In the genomic region with DNA sequence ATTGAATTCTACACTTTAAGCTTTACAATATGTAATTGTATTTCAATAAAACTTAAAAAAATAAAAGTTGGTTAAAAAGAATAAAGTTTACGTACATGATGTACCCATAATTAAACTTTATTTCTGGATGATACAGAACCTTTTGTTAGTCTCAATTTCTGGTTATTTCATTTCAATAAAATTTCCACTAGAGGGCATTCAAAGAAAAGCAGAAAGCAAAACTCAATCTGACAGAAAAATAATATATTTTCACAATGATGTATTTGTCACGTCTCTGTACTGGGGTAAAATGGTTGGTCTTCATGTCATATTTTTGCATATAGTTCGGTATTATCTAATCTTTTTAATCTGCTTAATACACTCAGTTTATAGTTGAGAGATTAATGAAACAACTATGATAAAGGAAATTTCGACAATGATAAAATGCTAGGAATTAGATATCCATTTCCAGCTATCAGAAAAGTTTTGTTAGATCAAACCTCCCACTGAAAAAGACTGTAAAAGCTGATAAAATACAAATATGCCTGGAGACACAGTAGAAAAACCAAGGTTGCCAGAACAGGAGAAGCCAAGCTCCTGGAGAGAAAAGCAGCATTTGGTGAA, we compare ENCODE assay signal across 11 cellular contexts.
DNase-seq lines count a peak whose midpoint lies in the region; ATAC-seq and TF ChIP-seq lines count a peak whose summit lies in the region.
"Had no signal": no experiment of that assay in that cellular context is flagged by ENCODE, and none has a peak within 500 bp of the region (broad histone marks: within the 10 kb centered on the region; RNA-seq: fewer than 3 reads in every experiment).

No MANE protein-coding gene starts in this region.

- H3K4me3 ChIP-seq in retinal pigment epithelial cell (ENCODE audit: low read length): no peak overlapping the region

- ATAC-seq in HG03457 (IDR thresholded peaks at IDR 0.05; ENCODE audit: unreplicated experiment): no peak

- no peaks in the 10 kb centered on the region for H3K36me3 Mint-ChIP-seq in T-helper 2 cell treated with Interferon-gamma antibody and Interleukin-4, amounts not matched to agents 5 μg/mL and 100 μg/mL, for 36 hours (ENCODE audit: low read depth)
- H3K36me3 Mint-ChIP-seq: CD4-positive, CD25-positive, alpha-beta regulatory T cell had no signal

- no peaks in the 10 kb centered on the region for H3K9me3 Mint-ChIP-seq in T-helper 2 cell treated with Interferon-gamma antibody and Interleukin-4, amounts not matched to agents 5 μg/mL and 100 μg/mL, for 36 hours
- H3K9me3 Mint-ChIP-seq: CD4-positive, CD25-positive, alpha-beta regulatory T cell had no signal

- no peak overlapping the region for H3K4me3 Mint-ChIP-seq in T-helper 2 cell treated with Interferon-gamma antibody and Interleukin-4, amounts not matched to agents 5 μg/mL and 100 μg/mL, for 36 hours
- H3K4me3 Mint-ChIP-seq: CD4-positive, CD25-positive, alpha-beta regulatory T cell had no signal

- H3K27ac Mint-ChIP-seq in T-helper 2 cell treated with Interferon-gamma antibody and Interleukin-4, amounts not matched to agents 5 μg/mL and 100 μg/mL, for 36 hours: no peak overlapping the region
- H3K27ac Mint-ChIP-seq: CD4-positive, CD25-positive, alpha-beta regulatory T cell had no signal

- H3K4me1 Mint-ChIP-seq in T-helper 2 cell treated with Interferon-gamma antibody and Interleukin-4, amounts not matched to agents 5 μg/mL and 100 μg/mL, for 36 hours (ENCODE audit: low read depth): no peaks in the 10 kb centered on the region
- H3K4me1 Mint-ChIP-seq: CD4-positive, CD25-positive, alpha-beta regulatory T cell had no signal

- no peaks in the 10 kb centered on the region for H3K27me3 Mint-ChIP-seq in T-helper 2 cell treated with Interferon-gamma antibody and Interleukin-4, amounts not matched to agents 5 μg/mL and 100 μg/mL, for 36 hours (ENCODE audit: low read depth)

- peak; percentile 51 for TF ChIP-seq CTCF in retinal pigment epithelial cell (conservative IDR thresholded peaks at IDR 0.05; ENCODE audit: low read depth, low read length)

- DNase-seq in NCI-H2196 (lab: John Stamatoyannopoulos, UW; ENCODE audit: unreplicated experiment): peak; percentile 26
- no peak for DNase-seq in NCI-H2196 treated with DMSO at 0.1 percent for 48 hours (lab: John Stamatoyannopoulos, UW; ENCODE audit: unreplicated experiment)
- peak; percentile 4 for DNase-seq in NCI-H2081 treated with DMSO at 0.1 percent for 48 hours (lab: John Stamatoyannopoulos, UW)
- DNase-seq in dedifferentiated amniotic fluid mesenchymal stem cell (ENCODE audit: extremely low spot score): peak; percentile 24
- no peak for DNase-seq in retinal pigment epithelial cell (ENCODE audit: low read depth)
- DNase-seq in ecto neural progenitor cell (ENCODE audit: low spot score): no peak
- no peak for DNase-seq in T-helper 2 cell treated with Interferon-gamma antibody and Interleukin-4, amounts not matched to agents 5 μg/mL and 100 μg/mL, for 36 hours (ENCODE audit: low spot score)
- DNase-seq: activated naive CD4-positive, alpha-beta T cell; CD4-positive, CD25-positive, alpha-beta regulatory T cell; GOT3 had no signal

Comparison
In these comparisons a context has a peak if more than half of its experiments do, and no peak if none do; other contexts are left out.
1. DNase-seq: peak in NCI-H2196 (single experiment), NCI-H2081 treated with DMSO at 0.1 percent for 48 hours (single experiment) and dedifferentiated amniotic fluid mesenchymal stem cell (single experiment); none in NCI-H2196 treated with DMSO at 0.1 percent for 48 hours (single experiment), retinal pigment epithelial cell (single experiment), ecto neural progenitor cell (single experiment) and T-helper 2 cell treated with Interferon-gamma antibody and Interleukin-4, amounts not matched to agents 5 μg/mL and 100 μg/mL, for 36 hours (single experiment).